ENCODE assay signal across 2 cellular contexts in the genomic region with DNA sequence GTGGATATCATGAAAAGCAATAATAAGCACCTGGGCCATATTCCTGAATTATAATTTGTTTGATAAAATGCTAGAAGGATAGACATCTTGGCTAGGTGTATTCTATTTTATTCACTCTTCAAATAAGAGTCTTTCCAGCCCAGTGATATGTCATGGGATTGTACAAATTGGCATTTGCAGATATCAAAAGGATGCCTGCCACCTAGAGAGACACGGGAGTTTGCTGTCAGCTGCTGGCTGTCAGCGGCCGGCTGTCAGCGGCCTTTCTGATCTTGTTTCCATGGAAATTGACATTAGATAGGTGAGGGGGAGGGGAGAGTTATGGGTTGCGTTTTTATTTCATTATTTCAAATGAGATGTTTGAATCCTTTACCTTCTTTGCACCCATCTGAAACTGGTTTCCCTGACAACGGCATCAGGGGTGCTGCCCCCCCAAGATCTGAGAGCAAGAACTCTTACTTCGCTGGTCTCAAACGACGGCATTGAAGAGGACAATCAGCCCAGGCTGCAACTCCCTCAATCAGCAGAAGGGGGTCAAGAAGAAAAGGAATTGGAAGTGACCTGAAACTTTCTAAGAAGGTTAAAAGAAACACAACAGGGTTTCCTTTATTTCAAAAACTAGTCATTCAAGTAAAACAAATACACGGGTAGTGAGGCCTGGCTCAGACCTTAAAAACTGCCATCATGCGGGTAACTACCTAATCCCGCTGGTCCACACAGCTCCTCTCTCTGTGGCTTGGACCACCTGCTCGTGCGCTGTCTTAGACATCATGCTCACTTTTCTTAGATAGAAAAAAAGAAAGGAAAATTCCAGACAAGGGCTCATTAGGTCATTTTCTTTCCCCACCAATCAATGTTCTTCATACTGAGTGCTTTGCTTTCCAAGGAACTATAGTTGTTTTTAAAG.
TF ChIP-seq lines count a peak whose summit lies in the region.

No MANE protein-coding gene starts in this region.

TF ChIP-seq in H1, 55 proteins besides CTCF, POLR2A, EP300 and RAD21:
- TF ChIP-seq CHD2 (IDR thresholded peaks at IDR 0.05; ENCODE audit: low read length) (no peak), JUND (IDR thresholded peaks at IDR 0.05; ENCODE audit: low read length) (no peak), KDM5A (IDR thresholded peaks at IDR 0.05; ENCODE audit: low read length) (no peak), ASH2L (IDR thresholded peaks at IDR 0.05; ENCODE audit: low read length) (no peak), GABPA (IDR thresholded peaks at IDR 0.05; ENCODE audit: borderline replicate concordance, insufficient read depth, low read length) (no peak), SIN3A (conservative IDR thresholded peaks at IDR 0.05 in 1 of 2, IDR thresholded peaks at IDR 0.05 in 1 of 2; ENCODE audit: low read depth in 1 of 2, low read length in 2 of 2) (no peak)
TF ChIP-seq in H1: peak in this region for 0.

TF ChIP-seq in neural cell, 6 proteins besides CTCF, POLR2A, EP300 and RAD21:
- TF ChIP-seq TAF1 (IDR thresholded peaks at IDR 0.05; ENCODE audit: low read depth) (no peak), EZH2 (IDR thresholded peaks at IDR 0.05; ENCODE audit: borderline replicate concordance, insufficient read depth, low read length, poor library complexity, severe bottlenecking) (no peak), MXI1 (conservative IDR thresholded peaks at IDR 0.05; ENCODE audit: poor library complexity, severe bottlenecking) (no peak), POLR2AphosphoS5 (IDR thresholded peaks at IDR 0.05) (peak; percentile 77), SMC3 (conservative IDR thresholded peaks at IDR 0.05; ENCODE audit: poor library complexity) (peak; percentile 50)
- TF ChIP-seq, protein P1, sequence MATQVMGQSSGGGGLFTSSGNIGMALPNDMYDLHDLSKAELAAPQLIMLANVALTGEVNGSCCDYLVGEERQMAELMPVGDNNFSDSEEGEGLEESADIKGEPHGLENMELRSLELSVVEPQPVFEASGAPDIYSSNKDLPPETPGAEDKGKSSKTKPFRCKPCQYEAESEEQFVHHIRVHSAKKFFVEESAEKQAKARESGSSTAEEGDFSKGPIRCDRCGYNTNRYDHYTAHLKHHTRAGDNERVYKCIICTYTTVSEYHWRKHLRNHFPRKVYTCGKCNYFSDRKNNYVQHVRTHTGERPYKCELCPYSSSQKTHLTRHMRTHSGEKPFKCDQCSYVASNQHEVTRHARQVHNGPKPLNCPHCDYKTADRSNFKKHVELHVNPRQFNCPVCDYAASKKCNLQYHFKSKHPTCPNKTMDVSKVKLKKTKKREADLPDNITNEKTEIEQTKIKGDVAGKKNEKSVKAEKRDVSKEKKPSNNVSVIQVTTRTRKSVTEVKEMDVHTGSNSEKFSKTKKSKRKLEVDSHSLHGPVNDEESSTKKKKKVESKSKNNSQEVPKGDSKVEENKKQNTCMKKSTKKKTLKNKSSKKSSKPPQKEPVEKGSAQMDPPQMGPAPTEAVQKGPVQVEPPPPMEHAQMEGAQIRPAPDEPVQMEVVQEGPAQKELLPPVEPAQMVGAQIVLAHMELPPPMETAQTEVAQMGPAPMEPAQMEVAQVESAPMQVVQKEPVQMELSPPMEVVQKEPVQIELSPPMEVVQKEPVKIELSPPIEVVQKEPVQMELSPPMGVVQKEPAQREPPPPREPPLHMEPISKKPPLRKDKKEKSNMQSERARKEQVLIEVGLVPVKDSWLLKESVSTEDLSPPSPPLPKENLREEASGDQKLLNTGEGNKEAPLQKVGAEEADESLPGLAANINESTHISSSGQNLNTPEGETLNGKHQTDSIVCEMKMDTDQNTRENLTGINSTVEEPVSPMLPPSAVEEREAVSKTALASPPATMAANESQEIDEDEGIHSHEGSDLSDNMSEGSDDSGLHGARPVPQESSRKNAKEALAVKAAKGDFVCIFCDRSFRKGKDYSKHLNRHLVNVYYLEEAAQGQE (IDR thresholded peaks at IDR 0.05; ENCODE audit: borderline replicate concordance), result no peak
TF ChIP-seq in neural cell: peak in this region for 2.
